Comparison of ENCODE assay signal across 15 cellular contexts in genomic region chr20:49452011-49452482, GRCh38. TPM values are rescaled to one million over a fixed set of nuclear protein-coding genes. Genes with fewer than 3 reads are reported as not detected.
DNase-seq lines count a peak whose midpoint lies in the region; ATAC-seq and TF ChIP-seq lines count a peak whose summit lies in the region.
"Had no signal": no experiment of that assay in that cellular context is flagged by ENCODE, and none has a peak within 500 bp of the region (broad histone marks: within the 10 kb centered on the region; RNA-seq: fewer than 3 reads in every experiment).

No MANE protein-coding gene starts in this region.

- intact Hi-C loops in Panc1 (cut with micrococcal nuclease; ENCODE audit: unreplicated experiment) (no loop called here), esophagus squamous epithelium (cut with DNase I) (no loop called here), Calu3 (cut with micrococcal nuclease; ENCODE audit: unreplicated experiment) (no loop called here)

- CTCF ChIA-PET in Panc1 (lab: Charles Lee), result no interaction called here
- CTCF ChIA-PET in Calu3 (lab: Charles Lee), result interaction anchor here (0.5 to 1.0 kb wide), 4 partner anchors 30 to 256 kb away, joined by 3 to 12 read pairs (median 4); partner anchors contain the start of gene KCNB1

- H3K9me3 Mint-ChIP-seq in Calu3 (ENCODE audit: low read depth, unreplicated experiment), result no peaks in the 10 kb centered on the region
- H3K9me3 Mint-ChIP-seq: activated naive CD8-positive, alpha-beta T cell treated with anti-CD3 and anti-CD28 coated beads, Interleukin-2, amount 10 ng/mL, durations not matched to agents 7 days and 5 days; natural killer cell had no signal

- no peaks in the 10 kb centered on the region for H3K36me3 Mint-ChIP-seq in Calu3 (ENCODE audit: insufficient read depth, unreplicated experiment)
- H3K36me3 Mint-ChIP-seq: activated naive CD8-positive, alpha-beta T cell treated with anti-CD3 and anti-CD28 coated beads, Interleukin-2, amount 10 ng/mL, durations not matched to agents 7 days and 5 days; natural killer cell had no signal

- TF ChIP-seq CTCF in Panc1 (IDR thresholded peaks at IDR 0.05), result no peak
- no peak for TF ChIP-seq CTCF in esophagus squamous epithelium (IDR thresholded peaks at IDR 0.05)
- TF ChIP-seq CTCF in Calu3 (IDR thresholded peaks at IDR 0.05; ENCODE audit: unreplicated experiment), result no peak

- H3K27ac ChIP-seq in Panc1 (ENCODE audit: low read length), result peak overlapping the region; percentile 18
- peak overlapping the region in 3 of 4 donors; percentile 7 to 51 (median 26) for H3K27ac ChIP-seq in esophagus squamous epithelium
- H3K27ac ChIP-seq: spleen had no signal

- H3K4me3 Mint-ChIP-seq in Calu3 (ENCODE audit: low read depth, unreplicated experiment), result no peak overlapping the region
- H3K4me3 Mint-ChIP-seq: activated naive CD8-positive, alpha-beta T cell treated with anti-CD3 and anti-CD28 coated beads, Interleukin-2, amount 10 ng/mL, durations not matched to agents 7 days and 5 days; natural killer cell had no signal

- ATAC-seq in Panc1 (peak; percentile 76), GM21717 (IDR thresholded peaks at IDR 0.05; ENCODE audit: unreplicated experiment) (no peak)
- ATAC-seq: natural killer cell had no signal

- WGBS in esophagus squamous epithelium, 2 donors, result 20 to 36% methylated on average over 7 of the region's 9 CpGs

- H3K27ac Mint-ChIP-seq in Calu3 (ENCODE audit: unreplicated experiment), result no peak overlapping the region
- H3K27ac Mint-ChIP-seq: activated naive CD8-positive, alpha-beta T cell treated with anti-CD3 and anti-CD28 coated beads, Interleukin-2, amount 10 ng/mL, durations not matched to agents 7 days and 5 days; natural killer cell had no signal

- TF ChIP-seq POLR2A in esophagus squamous epithelium (IDR thresholded peaks at IDR 0.05), result no peak

- H3K27me3 ChIP-seq in Panc1 (ENCODE audit: control insufficient read depth, insufficient read depth, low read length) (no peaks in the 10 kb centered on the region), esophagus squamous epithelium (peaks cover 0 to 23% (median 0%) of the 10 kb centered on the region in 4 donors)

- H3K27me3 Mint-ChIP-seq in Calu3 (ENCODE audit: unreplicated experiment), result peaks cover 90% of the 10 kb centered on the region

- H3K4me3 ChIP-seq in Panc1 (ENCODE audit: low read depth in 2 of 2, low read length in 2 of 2), result no peak overlapping the region
- H3K4me3 ChIP-seq in esophagus squamous epithelium, result no peak overlapping the region
- H3K4me3 ChIP-seq: spleen had no signal

- H3K9me3 ChIP-seq in Panc1 (ENCODE audit: control insufficient read depth, insufficient read depth, low read depth, low read length) (no peaks in the 10 kb centered on the region), esophagus squamous epithelium (no peaks in the 10 kb centered on the region)
- H3K9me3 ChIP-seq: spleen had no signal

- H3K4me1 ChIP-seq in Panc1 (ENCODE audit: control insufficient read depth, insufficient read depth, low read length), result peaks cover 14% of the 10 kb centered on the region
- peaks cover 0 to 21% (median 0%) of the 10 kb centered on the region in 3 donors for H3K4me1 ChIP-seq in esophagus squamous epithelium

- DNase-seq in Daoy (ENCODE audit: low read depth) (peak; percentile 56), Panc1 (ENCODE audit: low read depth, low spot score) (no peak), esophagus squamous epithelium (lab: John Stamatoyannopoulos, UW) (no peak), pons (ENCODE audit: low spot score) (peak; percentile 36), NCI-H748 treated with DMSO at 0.1 percent for 48 hours (lab: John Stamatoyannopoulos, UW) (no peak), SIG-M5 treated with dmso at 0.1 percent for 504 hours (lab: John Stamatoyannopoulos, UW; ENCODE audit: unreplicated experiment) (no peak), Calu3 (no peak)
- DNase-seq: activated CD4-positive, alpha-beta T cell treated with anti-CD3 and anti-CD28 coated beads for 1 hour; activated naive CD8-positive, alpha-beta T cell treated with anti-CD3 and anti-CD28 coated beads, Interleukin-2, amount 10 ng/mL, durations not matched to agents 7 days and 5 days; natural killer cell; spleen; T-helper 1 cell; trophoblast cell had no signal

- in situ Hi-C loops in Panc1 (cut with HindIII; ENCODE audit: low pct_unique_long_range_greater_than_20kb, low sequenced_read_pairs), result no loop called here

- BruUV-seq in Panc1 (replicated peaks; lab: Mats Ljungman, UMichigan), result no TSS peak
- BruUV-seq in Calu3 (replicated peaks; lab: Mats Ljungman, UMichigan), result no TSS peak

- H3K36me3 ChIP-seq in Panc1 (ENCODE audit: control insufficient read depth, insufficient read depth, low read length) (no peaks in the 10 kb centered on the region), esophagus squamous epithelium (no peaks in the 10 kb centered on the region)
- H3K36me3 ChIP-seq: spleen had no signal

- POLR2A ChIA-PET in Panc1 (lab: Charles Lee), result no interaction called here

- H3K4me1 Mint-ChIP-seq in Calu3 (ENCODE audit: low read depth, unreplicated experiment), result no peaks in the 10 kb centered on the region
- H3K4me1 Mint-ChIP-seq: activated naive CD8-positive, alpha-beta T cell treated with anti-CD3 and anti-CD28 coated beads, Interleukin-2, amount 10 ng/mL, durations not matched to agents 7 days and 5 days; natural killer cell had no signal

RNA-seq across cellular contexts. Expression of gene KCNB1, which starts 30.4 kb away (rescaled TPM):
- under 0.01 TPM in 1 of 2 replicates, not detected in the other for total RNA-seq in Daoy (2014; rRNA removed; shearing (Covaris generic))
- 11.1 TPM for total RNA-seq in Panc1 (2021; ENCODE audit: unreplicated experiment)
- 5.8 TPM for polyA plus RNA-seq in Panc1 (2012; ENCODE audit: insufficient read length)
- 1 to 10 TPM in 2 of 4 donors, under 1 TPM in 2; 0.11 to 3.6 (median 1.1) TPM for total RNA-seq in esophagus squamous epithelium
- total RNA-seq in Calu3 (2022), result not detected in 2 replicates
- total RNA-seq: kidney epithelial cell had no signal

Comparison
In these comparisons a context has a peak if more than half of its experiments do, and no peak if none do; other contexts are left out.
1. DNase-seq: peak in Daoy (single experiment) and pons (single experiment); none in Panc1 (single experiment), esophagus squamous epithelium (single experiment), NCI-H748 treated with DMSO at 0.1 percent for 48 hours (single experiment), SIG-M5 treated with dmso at 0.1 percent for 504 hours (single experiment) and Calu3 (single experiment).